Comparison of ENCODE assay signal across 12 cellular contexts in genomic region chr1:219773775-219774174, GRCh38.
DNase-seq lines count a peak whose midpoint lies in the region; ATAC-seq lines count a peak whose summit lies in the region.
"Had no signal": no experiment of that assay in that cellular context is flagged by ENCODE, and none has a peak within 500 bp of the region (broad histone marks: within the 10 kb centered on the region; RNA-seq: fewer than 3 reads in every experiment).

No MANE protein-coding gene starts in this region.

- H4K20me1 ChIP-seq in GM23248 (ENCODE audit: insufficient read depth) = no peaks in the 10 kb centered on the region

- H3K27ac ChIP-seq in GM23248 = no peak overlapping the region

- no peaks in the 10 kb centered on the region for H3K4me1 ChIP-seq in GM23248 (ENCODE audit: insufficient read depth)

- H3F3A ChIP-seq in GM23248 (ENCODE audit: insufficient read depth) = no peaks in the 10 kb centered on the region

- no peak for DNase-seq in SIG-M5 treated with dmso at 0.1 percent for 504 hours (lab: John Stamatoyannopoulos, UW; ENCODE audit: unreplicated experiment)
- no peak for DNase-seq in GM23248
- no peak for DNase-seq in stimulated activated CD4-positive, alpha-beta T cell treated with anti-CD3 and anti-CD28 coated beads, Interleukin-2, amount 100 ng/mL, for 24 hours
- no peak for DNase-seq in HK-2 (ENCODE audit: unreplicated experiment)
- DNase-seq: C1 segment of cervical spinal cord, heart left ventricle, KG1, SW 1271 had no signal

- no peak overlapping the region for H2AFZ ChIP-seq in GM23248

- H3K27me3 ChIP-seq in GM23248 (replicated peaks; ENCODE audit: insufficient read depth) = 0 out of 2 replicates have a peak, but pooled peaks cover 3% of the 10 kb centered on the region
- H3K27me3 ChIP-seq: heart left ventricle had no signal

- no peaks in the 10 kb centered on the region for H3K36me3 ChIP-seq in GM23248 (ENCODE audit: low read depth)
- H3K36me3 ChIP-seq: heart left ventricle had no signal

- no peaks in the 10 kb centered on the region for H3K79me2 ChIP-seq in GM23248 (ENCODE audit: insufficient read depth)

- in situ Hi-C loops in GM23248 (cut with MboI) = no loop called here

- H3K9ac ChIP-seq in GM23248 = no peak overlapping the region

- no peak overlapping the region for H3K4me3 ChIP-seq in GM23248
- H3K4me3 ChIP-seq: heart left ventricle had no signal

- no peaks in the 10 kb centered on the region for H3K9me2 ChIP-seq in GM23248 (ENCODE audit: insufficient read depth)

- ATAC-seq in GM18499 (IDR thresholded peaks at IDR 0.05; ENCODE audit: insufficient read depth, unreplicated experiment) = peak; percentile 100
- peak; percentile 99 for ATAC-seq in GM19467 (IDR thresholded peaks at IDR 0.05; ENCODE audit: unreplicated experiment)
- ATAC-seq in HG02938 (IDR thresholded peaks at IDR 0.05; ENCODE audit: unreplicated experiment) = peak; percentile 99
- ATAC-seq in HG03575 (IDR thresholded peaks at IDR 0.05; ENCODE audit: extremely low read depth, insufficient number of reproducible peaks, low FRiP score, unreplicated experiment) = peak; percentile 100

- H3K4me2 ChIP-seq in GM23248 (ENCODE audit: unreplicated experiment) = no peak overlapping the region

- H3K9me3 ChIP-seq in GM23248 (ENCODE audit: low read depth) = no peaks in the 10 kb centered on the region

- WGBS in GM23248 (ENCODE audit: low coverage in 1 of 2, low lambda C conversion rate in 2 of 2, missing lambda C conversion rate in 2 of 2), 2 experiments = 55 to 57% methylated on average over 3 of the region's 3 CpGs
